16 cellular contexts compared by ENCODE assay signal in the genomic region with DNA sequence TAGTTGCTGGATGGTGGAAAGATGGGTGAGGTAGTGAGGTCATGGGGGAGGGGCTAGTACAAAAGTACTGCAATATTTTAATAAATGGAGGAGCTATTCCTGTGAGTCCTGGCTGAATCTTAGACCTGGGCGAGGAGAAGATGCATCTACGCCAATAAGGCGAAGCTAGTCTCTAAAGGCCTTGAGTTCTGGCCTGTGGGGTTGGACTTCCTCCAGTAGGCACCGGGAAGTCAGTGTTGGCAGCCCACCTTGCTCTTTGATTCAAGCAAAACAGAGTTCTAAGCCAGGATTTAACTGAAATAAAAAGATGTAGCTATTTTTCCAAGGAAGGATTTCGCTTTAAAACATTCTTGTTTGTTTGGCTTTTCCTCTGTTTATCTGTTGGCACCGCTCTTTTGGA.
DNase-seq lines count a peak whose midpoint lies in the region; ATAC-seq and TF ChIP-seq lines count a peak whose summit lies in the region.
"Had no signal": no experiment of that assay in that cellular context is flagged by ENCODE, and none has a peak within 500 bp of the region (broad histone marks: within the 10 kb centered on the region; RNA-seq: fewer than 3 reads in every experiment).

No MANE protein-coding gene starts in this region.

- H3K27ac ChIP-seq in Karpas-422 (ENCODE audit: low read length): no peak overlapping the region
- peak overlapping the region; percentile 43 to 45 for H3K27ac ChIP-seq in thoracic aorta
- H3K27ac ChIP-seq in CD4-positive, alpha-beta T cell (ENCODE audit: low read depth, low read length): no peak overlapping the region
- no peak overlapping the region for H3K27ac ChIP-seq in CD8-positive, alpha-beta memory T cell (ENCODE audit: low read depth, low read length)

- no peak overlapping the region for H3K27ac Mint-ChIP-seq in CD4-positive, alpha-beta T cell
- H3K27ac Mint-ChIP-seq in CD8-positive, alpha-beta memory T cell: no peak overlapping the region
- H3K27ac Mint-ChIP-seq: B cell; CD4-positive, alpha-beta memory T cell; GM23338 had no signal

- no peaks in the 10 kb centered on the region for H3K4me1 Mint-ChIP-seq in CD4-positive, alpha-beta T cell (ENCODE audit: low read depth)
- H3K4me1 Mint-ChIP-seq in CD8-positive, alpha-beta memory T cell: no peaks in the 10 kb centered on the region
- H3K4me1 Mint-ChIP-seq: B cell; CD4-positive, alpha-beta memory T cell; GM23338 had no signal

- H3K4me3 ChIP-seq in Karpas-422 (ENCODE audit: low read length): no peak overlapping the region
- H3K4me3 ChIP-seq in thoracic aorta: no peak overlapping the region
- no peak overlapping the region for H3K4me3 ChIP-seq in CD8-positive, alpha-beta memory T cell (ENCODE audit: low read length)
- H3K4me3 ChIP-seq: GM23338 had no signal

- no peaks in the 10 kb centered on the region for H3K79me2 ChIP-seq in Karpas-422 (ENCODE audit: low read length)

- no peaks in the 10 kb centered on the region for H4K20me1 ChIP-seq in Karpas-422 (ENCODE audit: insufficient read depth, low read depth, low read length)

- POLR2A ChIA-PET in CD4-positive, alpha-beta T cell (lab: Charles Lee): no interaction called here
- POLR2A ChIA-PET in CD8-positive, alpha-beta memory T cell (lab: Charles Lee): no interaction called here

- H3K36me3 Mint-ChIP-seq in CD4-positive, alpha-beta T cell (ENCODE audit: low read depth): no peaks in the 10 kb centered on the region
- no peaks in the 10 kb centered on the region for H3K36me3 Mint-ChIP-seq in CD8-positive, alpha-beta memory T cell
- H3K36me3 Mint-ChIP-seq: CD4-positive, alpha-beta memory T cell had no signal

- no peaks in the 10 kb centered on the region for H3K9me3 ChIP-seq in Karpas-422 (ENCODE audit: low read length)
- no peaks in the 10 kb centered on the region for H3K9me3 ChIP-seq in thoracic aorta
- no peaks in the 10 kb centered on the region for H3K9me3 ChIP-seq in CD4-positive, alpha-beta T cell (ENCODE audit: control insufficient read depth, low read length)
- no peaks in the 10 kb centered on the region for H3K9me3 ChIP-seq in CD8-positive, alpha-beta memory T cell (ENCODE audit: low read length)

- no peaks in the 10 kb centered on the region for H3K27me3 ChIP-seq in Karpas-422 (ENCODE audit: low read length)
- H3K27me3 ChIP-seq in thoracic aorta (replicated peaks; ENCODE audit: insufficient read depth): no peaks in the 10 kb centered on the region
- no peaks in the 10 kb centered on the region for H3K27me3 ChIP-seq in CD4-positive, alpha-beta T cell (ENCODE audit: control insufficient read depth, insufficient read depth, low read length)
- H3K27me3 ChIP-seq in CD8-positive, alpha-beta memory T cell (ENCODE audit: insufficient read depth, low read length, poor library complexity, severe bottlenecking): no peaks in the 10 kb centered on the region

- no peak for TF ChIP-seq CTCF in thoracic aorta (IDR thresholded peaks at IDR 0.05)
- no peak for TF ChIP-seq CTCF in CD4-positive, alpha-beta T cell (IDR thresholded peaks at IDR 0.05)

- H3K4me2 ChIP-seq in Karpas-422 (ENCODE audit: low read depth, low read length, poor library complexity, severe bottlenecking): no peak overlapping the region
- H3K4me2 ChIP-seq: GM23338 had no signal

- H3K9me3 Mint-ChIP-seq in CD4-positive, alpha-beta T cell: no peaks in the 10 kb centered on the region
- H3K9me3 Mint-ChIP-seq in CD8-positive, alpha-beta memory T cell: peaks cover 0 to 2% (median 2%) of the 10 kb centered on the region in 5 donors
- H3K9me3 Mint-ChIP-seq: GM23338 had no signal

- H3K9ac ChIP-seq in Karpas-422 (ENCODE audit: low read length): no peak overlapping the region

- no peak for ATAC-seq in thoracic aorta (ENCODE audit: insufficient number of reproducible peaks, low FRiP score, low read depth)
- no peak for ATAC-seq in CD4-positive, alpha-beta T cell (ENCODE audit: poor library complexity)
- ATAC-seq: GM23338 had no signal

- H3K4me1 ChIP-seq in Karpas-422 (ENCODE audit: low read length): no peaks in the 10 kb centered on the region
- peaks cover 6 to 20% of the 10 kb centered on the region in 2 donors for H3K4me1 ChIP-seq in thoracic aorta (ENCODE audit: control insufficient read depth in 1 of 2, low read depth in 2 of 2)
- no peaks in the 10 kb centered on the region for H3K4me1 ChIP-seq in CD8-positive, alpha-beta memory T cell (ENCODE audit: insufficient read depth, low read length)

- no peaks in the 10 kb centered on the region for H3K36me3 ChIP-seq in Karpas-422 (ENCODE audit: insufficient read depth, low read length)
- H3K36me3 ChIP-seq in thoracic aorta: no peaks in the 10 kb centered on the region
- no peaks in the 10 kb centered on the region for H3K36me3 ChIP-seq in CD8-positive, alpha-beta memory T cell (ENCODE audit: insufficient read depth, low read length)

- in situ Hi-C loops in ACHN (cut with HindIII; ENCODE audit: low pct_ligation_motif_present, low pct_unique_long_range_greater_than_20kb, low sequenced_read_pairs): no loop called here

- no peaks in the 10 kb centered on the region for H3K27me3 Mint-ChIP-seq in CD4-positive, alpha-beta T cell
- H3K27me3 Mint-ChIP-seq in CD8-positive, alpha-beta memory T cell: no peaks in the 10 kb centered on the region

- no peak overlapping the region for H3K4me3 Mint-ChIP-seq in CD4-positive, alpha-beta T cell
- no peak overlapping the region for H3K4me3 Mint-ChIP-seq in CD8-positive, alpha-beta memory T cell
- H3K4me3 Mint-ChIP-seq: B cell; CD4-positive, alpha-beta memory T cell; GM23338 had no signal

- CTCF ChIA-PET in CD4-positive, alpha-beta T cell (lab: Charles Lee): no interaction called here
- CTCF ChIA-PET in CD8-positive, alpha-beta memory T cell (lab: Charles Lee): no interaction called here

- H2AFZ ChIP-seq in Karpas-422 (ENCODE audit: low read length): no peak overlapping the region
- H2AFZ ChIP-seq: GM23338 had no signal

- intact Hi-C loops in CD4-positive, alpha-beta T cell (cut with DNase I, micrococcal nuclease): no loop called here

- no peaks in the 10 kb centered on the region for H3K9me2 ChIP-seq in Karpas-422 (replicated peaks; ENCODE audit: insufficient read depth, low read length)

- DNase-seq in Karpas-422: peak; percentile 7
- peak; percentile 6 to 44 for DNase-seq in NCI-H446 (lab: John Stamatoyannopoulos, UW)
- DNase-seq in medulla oblongata (ENCODE audit: extremely low spot score): peak; percentile 49
- no peak for DNase-seq in thoracic aorta (ENCODE audit: low spot score)
- DNase-seq in CD4-positive, alpha-beta T cell: no peak
- no peak for DNase-seq in CD8-positive, alpha-beta memory T cell
- no peak for DNase-seq in activated effector memory CD4-positive, alpha-beta T cell treated with anti-CD3 and anti-CD28 coated beads, Interleukin-2, amount 50 U/mL, for 16 hours
- no peak for DNase-seq in ACHN
- DNase-seq: CD4-positive, alpha-beta memory T cell; COR-L47; DMS153; DMS79 treated with DMSO at 0.1 percent for 48 hours; GDM1; H7 had no signal

Comparison
In these comparisons a context has a peak if more than half of its experiments do, and no peak if none do; other contexts are left out.
1. DNase-seq: peak in Karpas-422 (single experiment), NCI-H446 (2 of 2) and medulla oblongata (single experiment); none in thoracic aorta (single experiment), CD4-positive, alpha-beta T cell (0 of 10), CD8-positive, alpha-beta memory T cell (0 of 5), activated effector memory CD4-positive, alpha-beta T cell treated with anti-CD3 and anti-CD28 coated beads, Interleukin-2, amount 50 U/mL, for 16 hours (single experiment) and ACHN (single experiment).
2. H3K27ac ChIP-seq: peak in thoracic aorta (2 of 2); none in Karpas-422 (single experiment), CD4-positive, alpha-beta T cell (single experiment) and CD8-positive, alpha-beta memory T cell (single experiment).